Comparison of ENCODE assay signal across 19 cellular contexts in genomic region chr5:150661086-150661485, GRCh38. TPM values are rescaled to one million over a fixed set of nuclear protein-coding genes. Genes with fewer than 3 reads are reported as not detected.
DNase-seq lines count a peak whose midpoint lies in the region; ATAC-seq and TF ChIP-seq lines count a peak whose summit lies in the region.
"Had no signal": no experiment of that assay in that cellular context is flagged by ENCODE, and none has a peak within 500 bp of the region (broad histone marks: within the 10 kb centered on the region; RNA-seq: fewer than 3 reads in every experiment).

MYOZ3 (plus strand) TSS chr5:150661251; CDS start chr5:150662942, 1,691 bp downstream.

- H4K8ac ChIP-seq in mesenchymal stem cell (ENCODE audit: low read length): no peak within 1 kb of the TSS

- TF ChIP-seq POLR2A in testis (IDR thresholded peaks at IDR 0.05): no peak

- peak within 1 kb of the TSS; percentile 86 for H3K27ac Mint-ChIP-seq in endodermal cell
- no peak within 1 kb of the TSS for H3K27ac Mint-ChIP-seq in natural killer cell treated with Interleukin-12 subunit alpha and Interleukin-12 subunit beta and Interleukin-15 and Interleukin-18, amount 100 ng/mL, for 72 hours

- H2BK15ac ChIP-seq in mesenchymal stem cell (ENCODE audit: low read depth, poor library complexity, severe bottlenecking): no peak within 1 kb of the TSS

- no peak within 1 kb of the TSS for H2BK12ac ChIP-seq in mesenchymal stem cell (ENCODE audit: low read length in 2 of 2)

- no peak within 1 kb of the TSS for H3K23ac ChIP-seq in mesenchymal stem cell (ENCODE audit: low read length in 2 of 2)

- peak; percentile 34 for DNase-seq in SK-N-SH
- DNase-seq in endodermal cell: peak; percentile 71
- peak; percentile 8 for DNase-seq in natural killer cell treated with Interleukin-12 subunit alpha and Interleukin-12 subunit beta and Interleukin-15 and Interleukin-18, amount 100 ng/mL, for 72 hours (ENCODE audit: low spot score)
- no peak for DNase-seq in testis
- DNase-seq in mesenchymal stem cell: no peak
- DNase-seq: activated CD4-positive, alpha-beta T cell treated with anti-CD3 and anti-CD28 coated beads, Interleukin-2, amount 50 U/mL, for 4 hours; activated T-cell treated with anti-CD3 and anti-CD28 coated beads, Interleukin-2, amount 50 U/mL, for 4 hours; DMS153; foreskin fibroblast; MM.1S; NCI-H187; NCI-H510A treated with DMSO at 0.1 percent for 48 hours; nucleus accumbens; transverse colon had no signal

- H3K4me3 ChIP-seq in SK-N-SH (ENCODE audit: low read depth in 2 of 2, low read length in 1 of 2) (no peak within 1 kb of the TSS), endodermal cell (ENCODE audit: low read length) (peak within 1 kb of the TSS; percentile 46), testis (peak within 1 kb of the TSS; percentile 4 to 29), mesenchymal stem cell (ENCODE audit: insufficient read depth in 1 of 2, low read depth in 1 of 2, low read length in 2 of 2) (no peak within 1 kb of the TSS)
- H3K4me3 ChIP-seq: skin epidermis, transverse colon had no signal

- H3K9ac ChIP-seq in SK-N-SH (no peak within 1 kb of the TSS), endodermal cell (ENCODE audit: extremely low read depth, low read length, poor library complexity, severe bottlenecking) (no peak within 1 kb of the TSS), mesenchymal stem cell (ENCODE audit: low read length) (no peak within 1 kb of the TSS)

- no peak within 1 kb of the TSS for H3K18ac ChIP-seq in mesenchymal stem cell (ENCODE audit: low read depth in 1 of 2, low read length in 2 of 2)

- H3K4me1 Mint-ChIP-seq in endodermal cell: peaks cover 35% of the 10 kb centered on the region
- H3K4me1 Mint-ChIP-seq in natural killer cell treated with Interleukin-12 subunit alpha and Interleukin-12 subunit beta and Interleukin-15 and Interleukin-18, amount 100 ng/mL, for 72 hours (ENCODE audit: low read depth in 2 of 2): peaks cover 8 to 9% of the 10 kb centered on the region in 2 donors

- H3K27me3 Mint-ChIP-seq in endodermal cell (ENCODE audit: insufficient read depth): peaks cover 4% of the 10 kb centered on the region
- peaks cover 4 to 8% of the 10 kb centered on the region in 2 donors for H3K27me3 Mint-ChIP-seq in natural killer cell treated with Interleukin-12 subunit alpha and Interleukin-12 subunit beta and Interleukin-15 and Interleukin-18, amount 100 ng/mL, for 72 hours

- TF ChIP-seq CTCF in SK-N-SH (IDR thresholded peaks at IDR 0.05) (no peak), endodermal cell (conservative IDR thresholded peaks at IDR 0.05) (no peak), testis (IDR thresholded peaks at IDR 0.05) (no peak)

- no peaks in the 10 kb centered on the region for H3K79me2 ChIP-seq in SK-N-SH (ENCODE audit: insufficient read depth)

- TF ChIP-seq EP300 in SK-N-SH (IDR thresholded peaks at IDR 0.05; ENCODE audit: borderline replicate concordance in 1 of 2, low read depth in 1 of 2, low read length in 1 of 2): no peak

- TF ChIP-seq RAD21 in SK-N-SH (IDR thresholded peaks at IDR 0.05; ENCODE audit: low read length): no peak

- no peak within 1 kb of the TSS for H3K27ac ChIP-seq in SK-N-SH (ENCODE audit: low read depth in 2 of 2, low read length in 1 of 2)
- H3K27ac ChIP-seq in endodermal cell (ENCODE audit: low read depth, low read length): no peak within 1 kb of the TSS
- peak within 1 kb of the TSS in 1 of 2 donors; percentile 61 for H3K27ac ChIP-seq in testis
- no peak within 1 kb of the TSS for H3K27ac ChIP-seq in mesenchymal stem cell (ENCODE audit: low read length, poor library complexity, severe bottlenecking)
- H3K27ac ChIP-seq: skin epidermis, transverse colon had no signal

- POLR2A ChIA-PET in SK-N-SH (lab: Yijun Ruan, JAX): interaction anchor here (0.7 to 1.2 kb wide), 3 partner anchors 84 to 101 kb away, joined by 3 read pairs; no protein-coding TSS in a partner anchor

- H3K4me2 ChIP-seq in SK-N-SH (no peak within 1 kb of the TSS), mesenchymal stem cell (ENCODE audit: low read length, poor library complexity, severe bottlenecking) (no peak within 1 kb of the TSS)

- H3K4me1 ChIP-seq in SK-N-SH (ENCODE audit: control insufficient read depth in 1 of 2, insufficient read depth in 2 of 2, low read depth in 1 of 2, low read length in 1 of 2) (peaks cover 0 to 33% of the 10 kb centered on the region in 2 experiments; a peak in 1 of 4 replicates), endodermal cell (ENCODE audit: control insufficient read depth, insufficient read depth, low read length) (peaks cover 15% of the 10 kb centered on the region), testis (peaks cover 37% of the 10 kb centered on the region), mesenchymal stem cell (ENCODE audit: control insufficient read depth, insufficient read depth, low read depth, low read length) (peaks cover 14% of the 10 kb centered on the region)

- H2AFZ ChIP-seq in SK-N-SH (ENCODE audit: low read depth): no peak within 1 kb of the TSS
- H2AFZ ChIP-seq in mesenchymal stem cell (ENCODE audit: low read depth, low read length): no peak within 1 kb of the TSS

- H3K9me2 ChIP-seq in SK-N-SH: no peaks in the 10 kb centered on the region

- ATAC-seq in SK-N-SH treated with all-trans-retinoic acid at 6 μM for 48 hours (no peak), GM18498 (IDR thresholded peaks at IDR 0.05; ENCODE audit: unreplicated experiment) (no peak), HG02798 (IDR thresholded peaks at IDR 0.05; ENCODE audit: poor library complexity, unreplicated experiment) (no peak)
- no peak for ATAC-seq in natural killer cell treated with Interleukin-12 subunit alpha and Interleukin-12 subunit beta and Interleukin-15 and Interleukin-18, amount 100 ng/mL, for 72 hours
- ATAC-seq: activated T-cell treated with anti-CD3 and anti-CD28 coated beads, Interleukin-2, amount 50 U/mL, for 4 hours had no signal

- 38% methylated on average over 1 of the region's 7 CpGs for WGBS in SK-N-SH (ENCODE audit: low lambda C conversion rate)
- 44 to 74% methylated on average over 3 to 7 of the region's 7 CpGs for WGBS in endodermal cell (ENCODE audit: insufficient coverage in 1 of 2, insufficient read length in 1 of 2), 2 experiments
- 38 to 77% methylated on average over 2 to 7 of the region's 7 CpGs for WGBS in testis, 2 donors
- 82% methylated on average over 4 of the region's 7 CpGs for WGBS in mesenchymal stem cell

- H3K36me3 Mint-ChIP-seq in endodermal cell (ENCODE audit: low read depth): peaks cover 4% of the 10 kb centered on the region
- H3K36me3 Mint-ChIP-seq in natural killer cell treated with Interleukin-12 subunit alpha and Interleukin-12 subunit beta and Interleukin-15 and Interleukin-18, amount 100 ng/mL, for 72 hours: no peaks in the 10 kb centered on the region
- H3K36me3 Mint-ChIP-seq: CD14-positive monocyte had no signal

- intact Hi-C loops in testis (cut with DNase I; ENCODE audit: low total_unique reads): no loop called here

- H3K9me3 Mint-ChIP-seq in endodermal cell: no peaks in the 10 kb centered on the region
- H3K9me3 Mint-ChIP-seq in natural killer cell treated with Interleukin-12 subunit alpha and Interleukin-12 subunit beta and Interleukin-15 and Interleukin-18, amount 100 ng/mL, for 72 hours: no peaks in the 10 kb centered on the region
- H3K9me3 Mint-ChIP-seq: activated T-cell treated with anti-CD3 and anti-CD28 coated beads, Interleukin-2, amount 50 U/mL, for 4 hours had no signal

- H2AK5ac ChIP-seq in mesenchymal stem cell (ENCODE audit: low read length, severe bottlenecking): no peak within 1 kb of the TSS

- H3K4ac ChIP-seq in mesenchymal stem cell (ENCODE audit: low read depth in 1 of 2, low read length in 2 of 2): no peak within 1 kb of the TSS

- H3K27me3 ChIP-seq in SK-N-SH (ENCODE audit: insufficient read depth) (no peaks in the 10 kb centered on the region), endodermal cell (ENCODE audit: control insufficient read depth, insufficient read depth, low read length, poor library complexity, severe bottlenecking) (no peaks in the 10 kb centered on the region), testis (no peaks in the 10 kb centered on the region), mesenchymal stem cell (ENCODE audit: control insufficient read depth in 1 of 2, insufficient read depth in 1 of 2, low read length in 2 of 2) (peaks cover 16 to 24% of the 10 kb centered on the region in 2 experiments)

- no peak within 1 kb of the TSS for H2BK120ac ChIP-seq in mesenchymal stem cell (ENCODE audit: low read depth, low read length)

- no peak within 1 kb of the TSS for H2BK5ac ChIP-seq in mesenchymal stem cell (ENCODE audit: low read depth, low read length, poor library complexity, severe bottlenecking)

- CTCF ChIA-PET in SK-N-SH (lab: Yijun Ruan, JAX): interaction anchor here (1.0 to 4.3 kb wide), 9 partner anchors 8 to 211 kb away, joined by 3 to 33 read pairs (median 4); partner anchors contain the start of gene RBM22

- no peak within 1 kb of the TSS for H3K14ac ChIP-seq in mesenchymal stem cell (ENCODE audit: low read length in 2 of 2)

- H3K36me3 ChIP-seq in SK-N-SH (replicated peaks in 1 of 2; ENCODE audit: control insufficient read depth in 1 of 2, insufficient read depth in 2 of 2, low read length in 1 of 2) (no peaks in the 10 kb centered on the region), endodermal cell (ENCODE audit: control insufficient read depth, insufficient read depth, low read length) (no peaks in the 10 kb centered on the region), testis (ENCODE audit: low read depth, missing control alignments) (no peaks in the 10 kb centered on the region), mesenchymal stem cell (ENCODE audit: control insufficient read depth in 1 of 2, insufficient read depth in 2 of 2, low read depth in 1 of 2, low read length in 2 of 2) (no peaks in the 10 kb centered on the region)
- H3K36me3 ChIP-seq: transverse colon had no signal

- no peaks in the 10 kb centered on the region for H3K9me3 ChIP-seq in SK-N-SH
- H3K9me3 ChIP-seq in endodermal cell (ENCODE audit: control insufficient read depth, low read length): no peaks in the 10 kb centered on the region
- no peaks in the 10 kb centered on the region for H3K9me3 ChIP-seq in testis
- no peaks in the 10 kb centered on the region for H3K9me3 ChIP-seq in mesenchymal stem cell (ENCODE audit: control insufficient read depth, low read length)
- H3K9me3 ChIP-seq: transverse colon had no signal

- no peaks in the 10 kb centered on the region for H3K79me1 ChIP-seq in mesenchymal stem cell (replicated peaks; ENCODE audit: low read length, poor library complexity, severe bottlenecking)

- H4K91ac ChIP-seq in mesenchymal stem cell (ENCODE audit: low read length): no peak within 1 kb of the TSS

- H4K20me1 ChIP-seq in SK-N-SH (ENCODE audit: insufficient read depth): no peaks in the 10 kb centered on the region

- H3K4me3 Mint-ChIP-seq in endodermal cell: peak within 1 kb of the TSS; percentile 40
- no peak within 1 kb of the TSS for H3K4me3 Mint-ChIP-seq in natural killer cell treated with Interleukin-12 subunit alpha and Interleukin-12 subunit beta and Interleukin-15 and Interleukin-18, amount 100 ng/mL, for 72 hours
- H3K4me3 Mint-ChIP-seq: activated T-cell treated with anti-CD3 and anti-CD28 coated beads, Interleukin-2, amount 50 U/mL, for 4 hours; CD14-positive monocyte had no signal

- no peaks in the 10 kb centered on the region for H3F3A ChIP-seq in SK-N-SH (replicated peaks; ENCODE audit: insufficient read depth)

RNA-seq across cellular contexts. Expression of gene MYOZ3, which starts in this region (rescaled TPM):
- polyA plus RNA-seq in SK-N-SH (2012; rRNA removed) (0.26 and 0.41 TPM in 2 replicates), testis (ENCODE audit: insufficient read depth, low read depth, low replicate concordance) (10.4 TPM)
- polyA plus RNA-seq in SK-N-SH (2012; cell fraction: cytosol; rRNA removed): 0.31 and 0.35 TPM in 2 replicates
- polyA plus RNA-seq in SK-N-SH (2012; cell fraction: nucleus; rRNA removed): 0.48 and 0.67 TPM in 2 replicates
- total RNA-seq in endodermal cell (10 to 100 TPM; 12.4 to 15.8 TPM), testis (10 to 100 TPM; 12.0 to 12.7 TPM)
- polyA plus RNA-seq in endodermal cell (2013, experiment 1 of 2): 4.8 TPM
- 3.3 TPM for polyA plus RNA-seq in endodermal cell (2013, experiment 2 of 2)
- not detected for total RNA-seq in natural killer cell treated with Interleukin-12 subunit alpha and Interleukin-12 subunit beta and Interleukin-15 and Interleukin-18, amount 100 ng/mL, for 72 hours
- 1.6 TPM for polyA plus RNA-seq in mesenchymal stem cell (2013, experiment 1 of 2)
- 1.8 TPM for polyA plus RNA-seq in mesenchymal stem cell (2013, experiment 2 of 2)
- total RNA-seq: transverse colon had no signal
- polyA plus RNA-seq: CD14-positive monocyte had no signal

Comparison
In these comparisons a context has a peak if more than half of its experiments do, and no peak if none do; other contexts are left out.
1. RNA of gene MYOZ3 (total RNA-seq): 12.4 to 15.8 TPM in endodermal cell and 12.0 to 12.7 TPM in testis; not detected in natural killer cell treated with Interleukin-12 subunit alpha and Interleukin-12 subunit beta and Interleukin-15 and Interleukin-18, amount 100 ng/mL, for 72 hours; every median in the first group is over 10 times any median in the second.
2. Peak in DNase-seq in SK-N-SH; RNA of the gene not detected or under 1 TPM.
3. Peak in DNase-seq in natural killer cell treated with Interleukin-12 subunit alpha and Interleukin-12 subunit beta and Interleukin-15 and Interleukin-18, amount 100 ng/mL, for 72 hours; RNA of the gene not detected or under 1 TPM.
4. H3K4me3 ChIP-seq: peak in endodermal cell (single experiment) and testis (2 of 2); none in SK-N-SH (0 of 2) and mesenchymal stem cell (0 of 2).